16 cellular contexts compared by ENCODE assay signal in genomic region chr10:3756360-3756740, GRCh38. TPM values are rescaled to one million over a fixed set of nuclear protein-coding genes. Genes with fewer than 3 reads are reported as not detected.
DNase-seq lines count a peak whose midpoint lies in the region; ATAC-seq and TF ChIP-seq lines count a peak whose summit lies in the region.
"Had no signal": no experiment of that assay in that cellular context is flagged by ENCODE, and none has a peak within 500 bp of the region (broad histone marks: within the 10 kb centered on the region; RNA-seq: fewer than 3 reads in every experiment).

No MANE protein-coding gene starts in this region.

- peak overlapping the region; percentile 75 for H3K4me3 Mint-ChIP-seq in natural killer cell treated with Interleukin-12 subunit alpha and Interleukin-12 subunit beta and Interleukin-15 and Interleukin-18, amount 100 ng/mL, for 72 hours
- no peak overlapping the region for H3K4me3 Mint-ChIP-seq in natural killer cell
- peak overlapping the region; percentile 7 for H3K4me3 Mint-ChIP-seq in T-helper 17 cell
- H3K4me3 Mint-ChIP-seq: H9, mesothelial cell of epicardium had no signal

- ATAC-seq in natural killer cell treated with Interleukin-12 subunit alpha and Interleukin-12 subunit beta and Interleukin-15 and Interleukin-18, amount 100 ng/mL, for 72 hours: no peak
- ATAC-seq in natural killer cell (no peak), T-helper 17 cell (no peak), foreskin keratinocyte (no peak), HG02678 (IDR thresholded peaks at IDR 0.05; ENCODE audit: unreplicated experiment) (no peak)

- no peaks in the 10 kb centered on the region for H3K27me3 Mint-ChIP-seq in natural killer cell treated with Interleukin-12 subunit alpha and Interleukin-12 subunit beta and Interleukin-15 and Interleukin-18, amount 100 ng/mL, for 72 hours
- H3K27me3 Mint-ChIP-seq in natural killer cell (ENCODE audit: low read depth in 2 of 2) (no peaks in the 10 kb centered on the region), T-helper 17 cell (no peaks in the 10 kb centered on the region)

- TF ChIP-seq CTCF in natural killer cell (IDR thresholded peaks at IDR 0.05) (no peak), foreskin keratinocyte (conservative IDR thresholded peaks at IDR 0.05) (no peak)

- peak overlapping the region; percentile 96 to 98 for H3K27ac Mint-ChIP-seq in natural killer cell treated with Interleukin-12 subunit alpha and Interleukin-12 subunit beta and Interleukin-15 and Interleukin-18, amount 100 ng/mL, for 72 hours
- H3K27ac Mint-ChIP-seq in natural killer cell (no peak overlapping the region), T-helper 17 cell (peak overlapping the region; percentile 98)
- H3K27ac Mint-ChIP-seq: H9 had no signal

- H3K9me3 Mint-ChIP-seq in natural killer cell treated with Interleukin-12 subunit alpha and Interleukin-12 subunit beta and Interleukin-15 and Interleukin-18, amount 100 ng/mL, for 72 hours: peaks cover 5% of the 10 kb centered on the region
- no peaks in the 10 kb centered on the region for H3K9me3 Mint-ChIP-seq in natural killer cell
- H3K9me3 Mint-ChIP-seq: H9, mesothelial cell of epicardium had no signal

- DNase-seq in natural killer cell treated with Interleukin-12 subunit alpha and Interleukin-12 subunit beta and Interleukin-15 and Interleukin-18, amount 100 ng/mL, for 72 hours (ENCODE audit: low spot score): no peak
- DNase-seq in natural killer cell: no peak
- no peak for DNase-seq in T-helper 17 cell
- no peak for DNase-seq in foreskin keratinocyte
- DNase-seq in NCI-H2227 treated with DMSO at 0.1 percent for 48 hours (lab: John Stamatoyannopoulos, UW): no peak
- no peak for DNase-seq in NCI-H1105 (lab: John Stamatoyannopoulos, UW)
- DNase-seq: activated naive CD4-positive, alpha-beta T cell treated with anti-CD3 and anti-CD28 coated beads, Interleukin-2, amount 50 U/mL, for 16 hours; DMS79; NCI-H2029 had no signal

- H3K4me1 ChIP-seq in foreskin keratinocyte: peaks cover 35% of the 10 kb centered on the region
- H3K4me1 ChIP-seq: right lobe of liver had no signal

- peaks cover 5% of the 10 kb centered on the region for H3K36me3 Mint-ChIP-seq in natural killer cell treated with Interleukin-12 subunit alpha and Interleukin-12 subunit beta and Interleukin-15 and Interleukin-18, amount 100 ng/mL, for 72 hours
- H3K36me3 Mint-ChIP-seq in natural killer cell (no peaks in the 10 kb centered on the region), T-helper 17 cell (ENCODE audit: low read depth) (peaks cover 2% of the 10 kb centered on the region)
- H3K36me3 Mint-ChIP-seq: mesothelial cell of epicardium had no signal

- no peaks in the 10 kb centered on the region for H3K9me3 ChIP-seq in T-helper 17 cell (ENCODE audit: control insufficient read depth, low read length, poor library complexity, severe bottlenecking)
- H3K9me3 ChIP-seq: right lobe of liver, thoracic aorta had no signal

- no peaks in the 10 kb centered on the region for H3K27me3 ChIP-seq in foreskin keratinocyte
- H3K27me3 ChIP-seq: BLaER1, right lobe of liver had no signal

- intact Hi-C loops in natural killer cell (cut with micrococcal nuclease): loop anchor here (5.0 kb wide), 1 partner anchor 529 kb away; no protein-coding TSS in a partner anchor

- peak overlapping the region; percentile 98 for H3K27ac ChIP-seq in foreskin keratinocyte
- H3K27ac ChIP-seq: BLaER1, right lobe of liver, SK-N-MC had no signal

- H3K4me1 Mint-ChIP-seq in natural killer cell treated with Interleukin-12 subunit alpha and Interleukin-12 subunit beta and Interleukin-15 and Interleukin-18, amount 100 ng/mL, for 72 hours (ENCODE audit: low read depth in 2 of 2): peaks cover 54 to 60% of the 10 kb centered on the region in 2 donors
- H3K4me1 Mint-ChIP-seq in natural killer cell: peaks cover 26 to 30% of the 10 kb centered on the region in 2 donors
- peaks cover 42% of the 10 kb centered on the region for H3K4me1 Mint-ChIP-seq in T-helper 17 cell

RNA-seq across cellular contexts. Expression of gene KLF6, which starts 28.7 kb away (rescaled TPM):
- 100 to 1,000 TPM; 225 to 236 TPM for total RNA-seq in natural killer cell treated with Interleukin-12 subunit alpha and Interleukin-12 subunit beta and Interleukin-15 and Interleukin-18, amount 100 ng/mL, for 72 hours
- total RNA-seq in natural killer cell (1,000 to 10,000 TPM; 1,044 to 1,768 (median 1,056) TPM), T-helper 17 cell (1,000 to 10,000 TPM; 1,918 to 2,317 TPM), foreskin keratinocyte (133 and 156 TPM in 2 replicates)
- 42.0 and 42.5 TPM in 2 replicates for polyA plus RNA-seq in foreskin keratinocyte

Comparison
In these comparisons a context has a peak if more than half of its experiments do, and no peak if none do; other contexts are left out.
1. H3K27ac Mint-ChIP-seq: peak in natural killer cell treated with Interleukin-12 subunit alpha and Interleukin-12 subunit beta and Interleukin-15 and Interleukin-18, amount 100 ng/mL, for 72 hours (2 of 2) and T-helper 17 cell (single experiment); none in natural killer cell (0 of 2).